In the genomic region with DNA sequence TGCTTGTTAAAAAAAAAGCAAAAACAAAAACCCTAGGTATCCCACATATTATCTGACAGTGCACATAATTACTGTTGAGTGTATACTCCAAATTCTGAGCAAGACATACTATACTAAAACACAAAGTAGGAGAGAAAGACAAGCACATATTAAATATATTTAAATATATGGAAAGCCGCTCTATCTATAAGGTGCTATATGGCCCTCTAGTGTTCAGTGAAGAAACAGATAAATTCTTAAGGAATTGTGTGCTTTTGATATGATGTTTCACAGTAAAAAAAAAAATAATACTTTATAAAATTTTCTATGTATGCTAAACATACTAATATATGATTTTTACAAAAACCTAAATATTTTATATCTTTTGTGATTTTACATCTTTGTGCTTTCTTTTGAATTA, we compare ENCODE assay signal across 1 cellular context.
TF ChIP-seq lines count a peak whose summit lies in the region.

No MANE protein-coding gene starts in this region.

TF ChIP-seq in SK-N-SH treated with all-trans-retinoic acid at 6 μM for 48 hours, 23 proteins besides CTCF, POLR2A, EP300 and RAD21 (continued from another document):
- no peak for TF ChIP-seq PPARA (CRISPR knock-in tag; IDR thresholded peaks at IDR 0.05; ENCODE audit: borderline replicate concordance)
- no peak for TF ChIP-seq OSR1 (CRISPR knock-in tag; IDR thresholded peaks at IDR 0.05)
- TF ChIP-seq ARNTL (CRISPR knock-in tag; IDR thresholded peaks at IDR 0.05; ENCODE audit: borderline replicate concordance, low read depth) = no peak
- TF ChIP-seq ZFP30 (CRISPR knock-in tag; IDR thresholded peaks at IDR 0.05) = no peak
- no peak for TF ChIP-seq CSDC2 (CRISPR knock-in tag; IDR thresholded peaks at IDR 0.05)
- no peak for TF ChIP-seq ZC3H10 (CRISPR knock-in tag; IDR thresholded peaks at IDR 0.05)
- TF ChIP-seq, protein P1, sequence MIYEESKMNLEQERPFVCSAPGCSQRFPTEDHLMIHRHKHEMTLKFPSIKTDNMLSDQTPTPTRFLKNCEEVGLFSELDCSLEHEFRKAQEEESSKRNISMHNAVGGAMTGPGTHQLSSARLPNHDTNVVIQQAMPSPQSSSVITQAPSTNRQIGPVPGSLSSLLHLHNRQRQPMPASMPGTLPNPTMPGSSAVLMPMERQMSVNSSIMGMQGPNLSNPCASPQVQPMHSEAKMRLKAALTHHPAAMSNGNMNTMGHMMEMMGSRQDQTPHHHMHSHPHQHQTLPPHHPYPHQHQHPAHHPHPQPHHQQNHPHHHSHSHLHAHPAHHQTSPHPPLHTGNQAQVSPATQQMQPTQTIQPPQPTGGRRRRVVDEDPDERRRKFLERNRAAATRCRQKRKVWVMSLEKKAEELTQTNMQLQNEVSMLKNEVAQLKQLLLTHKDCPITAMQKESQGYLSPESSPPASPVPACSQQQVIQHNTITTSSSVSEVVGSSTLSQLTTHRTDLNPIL (CRISPR knock-in tag; IDR thresholded peaks at IDR 0.05; ENCODE audit: low read depth) = no peak
- TF ChIP-seq, protein P2, sequence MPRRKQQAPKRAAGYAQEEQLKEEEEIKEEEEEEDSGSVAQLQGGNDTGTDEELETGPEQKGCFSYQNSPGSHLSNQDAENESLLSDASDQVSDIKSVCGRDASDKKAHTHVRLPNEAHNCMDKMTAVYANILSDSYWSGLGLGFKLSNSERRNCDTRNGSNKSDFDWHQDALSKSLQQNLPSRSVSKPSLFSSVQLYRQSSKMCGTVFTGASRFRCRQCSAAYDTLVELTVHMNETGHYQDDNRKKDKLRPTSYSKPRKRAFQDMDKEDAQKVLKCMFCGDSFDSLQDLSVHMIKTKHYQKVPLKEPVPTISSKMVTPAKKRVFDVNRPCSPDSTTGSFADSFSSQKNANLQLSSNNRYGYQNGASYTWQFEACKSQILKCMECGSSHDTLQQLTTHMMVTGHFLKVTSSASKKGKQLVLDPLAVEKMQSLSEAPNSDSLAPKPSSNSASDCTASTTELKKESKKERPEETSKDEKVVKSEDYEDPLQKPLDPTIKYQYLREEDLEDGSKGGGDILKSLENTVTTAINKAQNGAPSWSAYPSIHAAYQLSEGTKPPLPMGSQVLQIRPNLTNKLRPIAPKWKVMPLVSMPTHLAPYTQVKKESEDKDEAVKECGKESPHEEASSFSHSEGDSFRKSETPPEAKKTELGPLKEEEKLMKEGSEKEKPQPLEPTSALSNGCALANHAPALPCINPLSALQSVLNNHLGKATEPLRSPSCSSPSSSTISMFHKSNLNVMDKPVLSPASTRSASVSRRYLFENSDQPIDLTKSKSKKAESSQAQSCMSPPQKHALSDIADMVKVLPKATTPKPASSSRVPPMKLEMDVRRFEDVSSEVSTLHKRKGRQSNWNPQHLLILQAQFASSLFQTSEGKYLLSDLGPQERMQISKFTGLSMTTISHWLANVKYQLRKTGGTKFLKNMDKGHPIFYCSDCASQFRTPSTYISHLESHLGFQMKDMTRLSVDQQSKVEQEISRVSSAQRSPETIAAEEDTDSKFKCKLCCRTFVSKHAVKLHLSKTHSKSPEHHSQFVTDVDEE (CRISPR knock-in tag; IDR thresholded peaks at IDR 0.05) = no peak
